In the genomic region with DNA sequence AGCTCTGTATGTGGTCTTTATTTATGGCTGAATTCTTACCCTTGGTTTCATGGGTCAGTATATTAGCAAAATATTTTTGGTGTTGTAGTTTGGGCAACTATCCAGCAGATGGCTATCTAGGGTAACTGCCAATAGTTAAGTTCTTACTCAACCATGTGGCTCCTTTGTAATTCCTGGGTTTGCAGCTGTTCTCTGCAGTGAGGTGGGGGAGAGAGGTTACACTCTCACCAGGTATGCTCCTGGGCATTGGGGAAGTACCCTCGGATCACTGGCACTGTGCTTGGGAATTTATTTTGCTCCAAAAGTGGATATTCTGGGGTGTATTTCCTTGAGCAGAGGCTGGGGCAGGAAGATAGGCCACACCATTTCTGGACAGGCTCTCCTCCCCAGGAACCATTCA, we compare ENCODE assay signal across 8 cellular contexts.
A peak's percentile ranks its signal among the peaks of the same experiment; 100 is the strongest.
DNase-seq lines count a peak whose midpoint lies in the region; ATAC-seq and TF ChIP-seq lines count a peak whose summit lies in the region.

No MANE protein-coding gene starts in this region.

- no peaks in the 10 kb centered on the region for H3K9me3 ChIP-seq in breast epithelium
- no peaks in the 10 kb centered on the region for H3K9me3 ChIP-seq in transverse colon

- TF ChIP-seq CTCF in MCF 10A (IDR thresholded peaks at IDR 0.05; ENCODE audit: unreplicated experiment) (peak; percentile 14), breast epithelium (IDR thresholded peaks at IDR 0.05) (no peak), transverse colon (IDR thresholded peaks at IDR 0.05) (peak in 3 of 5 experiments; percentile 9 to 27 (median 21))

- intact Hi-C loops in MCF 10A (cut with micrococcal nuclease) (no loop called here), breast epithelium (cut with DNase I; ENCODE audit: low total_unique reads) (no loop called here), transverse colon (cut with DNase I; ENCODE audit: low total_unique reads) (no loop called here)

- ATAC-seq in GM21619 (IDR thresholded peaks at IDR 0.05; ENCODE audit: unreplicated experiment) (no peak), HG03097 (IDR thresholded peaks at IDR 0.05; ENCODE audit: low FRiP score, unreplicated experiment) (no peak)

- H3K4me3 Mint-ChIP-seq in MCF 10A (ENCODE audit: unreplicated experiment): no peak overlapping the region

- no peaks in the 10 kb centered on the region for H3K36me3 Mint-ChIP-seq in MCF 10A (ENCODE audit: insufficient read depth, unreplicated experiment)

- TF ChIP-seq POLR2A in breast epithelium (IDR thresholded peaks at IDR 0.05) (no peak), transverse colon (IDR thresholded peaks at IDR 0.05) (no peak)

- WGBS in transverse colon (ENCODE audit: low coverage in 1 of 2), 2 donors: 79% methylated on average over 1 of the region's 1 CpG; no CpG with 5 or more reads in 1 of the 2 donors

- H3K27me3 ChIP-seq in breast epithelium (no peaks in the 10 kb centered on the region), transverse colon (no peaks in the 10 kb centered on the region)

- no peak overlapping the region for H3K4me3 ChIP-seq in breast epithelium
- no peak overlapping the region for H3K4me3 ChIP-seq in transverse colon

- H3K36me3 ChIP-seq in breast epithelium (no peaks in the 10 kb centered on the region), transverse colon (no peaks in the 10 kb centered on the region)

- in situ Hi-C loops in transverse colon (cut with MboI; ENCODE audit: low pct_ligation_motif_present in 1 of 4, low pct_unique_long_range_greater_than_20kb in 1 of 4, low sequenced_read_pairs in 3 of 4): no loop called here

- TF ChIP-seq EP300 in transverse colon (IDR thresholded peaks at IDR 0.05; ENCODE audit: low read depth): no peak

- no peaks in the 10 kb centered on the region for H3K4me1 Mint-ChIP-seq in MCF 10A (ENCODE audit: insufficient read depth, unreplicated experiment)

- CTCF ChIA-PET in MCF 10A (lab: Yijun Ruan, JAX): interaction anchor here (0.7 to 1.4 kb wide), 4 partner anchors 9 to 481 kb away, joined by 3 to 4 read pairs (median 3); no protein-coding TSS in a partner anchor

- H3K27ac ChIP-seq in breast epithelium (no peak overlapping the region), transverse colon (no peak overlapping the region)

- H3K9me3 Mint-ChIP-seq in MCF 10A (ENCODE audit: unreplicated experiment): peaks cover 8% of the 10 kb centered on the region

- BruUV-seq in MCF 10A (replicated peaks; lab: Mats Ljungman, UMichigan): no TSS peak

- POLR2A ChIA-PET in MCF 10A (lab: Yijun Ruan, JAX): interaction anchor here (0.5 to 1.2 kb wide), 2 partner anchors 10 to 12 kb away, joined by 3 read pairs; no protein-coding TSS in a partner anchor

- H3K4me1 ChIP-seq in breast epithelium (no peaks in the 10 kb centered on the region), transverse colon (no peaks in the 10 kb centered on the region)

- peak; percentile 36 for DNase-seq in MCF 10A (ENCODE audit: unreplicated experiment)
- DNase-seq in breast epithelium (ENCODE audit: low spot score in 2 of 2): no peak
- DNase-seq in NCI-H82 (lab: John Stamatoyannopoulos, UW): peak; percentile 69
- DNase-seq in cerebellar cortex (ENCODE audit: low spot score): peak; percentile 7
- no peak for DNase-seq in transverse colon
- no peak for DNase-seq in T1000 (lab: John Stamatoyannopoulos, UW)

- no peak overlapping the region for H3K27ac Mint-ChIP-seq in MCF 10A (ENCODE audit: low read depth, unreplicated experiment)

- H3K27me3 Mint-ChIP-seq in MCF 10A (ENCODE audit: insufficient read depth, unreplicated experiment): no peaks in the 10 kb centered on the region

Comparison
In these comparisons a context has a peak if more than half of its experiments do, and no peak if none do; other contexts are left out.
1. DNase-seq: peak in MCF 10A (single experiment), NCI-H82 (single experiment) and cerebellar cortex (single experiment); none in breast epithelium (0 of 2), transverse colon (single experiment) and T1000 (single experiment).
2. CTCF ChIP-seq: peak in MCF 10A (single experiment) and transverse colon (3 of 5); none in breast epithelium (0 of 3).